Comparison of ENCODE assay signal across 17 cellular contexts in genomic region chr6:1623769-1624070, GRCh38. TPM values are rescaled to one million over a fixed set of nuclear protein-coding genes. Genes with fewer than 3 reads are reported as not detected.
DNase-seq lines count a peak whose midpoint lies in the region; ATAC-seq, FAIRE-seq and TF ChIP-seq lines count a peak whose summit lies in the region.
"Had no signal": no experiment of that assay in that cellular context is flagged by ENCODE, and none has a peak within 500 bp of the region (broad histone marks: within the 10 kb centered on the region; RNA-seq: fewer than 3 reads in every experiment).

No MANE protein-coding gene starts in this region.

- peak overlapping the region; percentile 7 for H3K4me3 Mint-ChIP-seq in activated CD8-positive, alpha-beta T cell treated with anti-CD3 and anti-CD28 coated beads, Interleukin-2, amount 10 ng/mL, durations not matched to agents 7 days and 5 days
- no peak overlapping the region for H3K4me3 Mint-ChIP-seq in activated CD8-positive, alpha-beta T cell treated with anti-CD3 and anti-CD28 coated beads for 36 hours
- H3K4me3 Mint-ChIP-seq in astrocyte (ENCODE audit: unreplicated experiment), result peak overlapping the region; percentile 78
- no peak overlapping the region for H3K4me3 Mint-ChIP-seq in activated T-helper 2 cell treated with anti-CD3 and anti-CD28 coated beads, Interferon-gamma antibody, Interleukin-2, Interleukin-4, amounts not matched to agents 10 μg/mL and 5 μg/mL and 100 μg/mL, durations not matched to agents 14 hours and 24 hours and 36 hours (ENCODE audit: low read depth)

- no peaks in the 10 kb centered on the region for H3K9me3 Mint-ChIP-seq in activated CD8-positive, alpha-beta T cell treated with anti-CD3 and anti-CD28 coated beads, Interleukin-2, amount 10 ng/mL, durations not matched to agents 7 days and 5 days (ENCODE audit: insufficient read depth)
- no peaks in the 10 kb centered on the region for H3K9me3 Mint-ChIP-seq in activated CD8-positive, alpha-beta T cell treated with anti-CD3 and anti-CD28 coated beads for 36 hours
- H3K9me3 Mint-ChIP-seq in astrocyte (ENCODE audit: unreplicated experiment), result peaks cover 11% of the 10 kb centered on the region
- no peaks in the 10 kb centered on the region for H3K9me3 Mint-ChIP-seq in activated T-helper 2 cell treated with anti-CD3 and anti-CD28 coated beads, Interferon-gamma antibody, Interleukin-2, Interleukin-4, amounts not matched to agents 10 μg/mL and 5 μg/mL and 100 μg/mL, durations not matched to agents 14 hours and 24 hours and 36 hours

- H3K27ac Mint-ChIP-seq in activated CD8-positive, alpha-beta T cell treated with anti-CD3 and anti-CD28 coated beads, Interleukin-2, amount 10 ng/mL, durations not matched to agents 7 days and 5 days, result no peak overlapping the region
- H3K27ac Mint-ChIP-seq in activated CD8-positive, alpha-beta T cell treated with anti-CD3 and anti-CD28 coated beads for 36 hours, result no peak overlapping the region
- H3K27ac Mint-ChIP-seq in astrocyte (ENCODE audit: unreplicated experiment), result no peak overlapping the region
- H3K27ac Mint-ChIP-seq in activated T-helper 2 cell treated with anti-CD3 and anti-CD28 coated beads, Interferon-gamma antibody, Interleukin-2, Interleukin-4, amounts not matched to agents 10 μg/mL and 5 μg/mL and 100 μg/mL, durations not matched to agents 14 hours and 24 hours and 36 hours, result no peak overlapping the region

- no peaks in the 10 kb centered on the region for H3F3A ChIP-seq in PC-3 (ENCODE audit: low read length, unreplicated experiment)

- no peak for ATAC-seq in activated CD8-positive, alpha-beta T cell treated with anti-CD3 and anti-CD28 coated beads, Interleukin-2, amount 10 ng/mL, durations not matched to agents 7 days and 5 days
- ATAC-seq in activated CD8-positive, alpha-beta T cell treated with anti-CD3 and anti-CD28 coated beads for 36 hours, result no peak
- ATAC-seq in PC-3, result no peak
- ATAC-seq: HepG2 had no signal

- TF ChIP-seq EP300 in suprapubic skin (IDR thresholded peaks at IDR 0.05), result no peak

- H3K9me3 ChIP-seq in astrocyte (ENCODE audit: insufficient read depth, low read depth, low read length) (no peaks in the 10 kb centered on the region), suprapubic skin (no peaks in the 10 kb centered on the region), PC-3 (ENCODE audit: low read length) (no peaks in the 10 kb centered on the region)
- H3K9me3 ChIP-seq: A549, transverse colon had no signal

- intact Hi-C loops in activated CD8-positive, alpha-beta T cell treated with anti-CD3 and anti-CD28 coated beads for 36 hours (cut with micrococcal nuclease), result no loop called here
- intact Hi-C loops in PC-3 (cut with micrococcal nuclease), result no loop called here
- intact Hi-C loops in activated T-helper 2 cell treated with anti-CD3 and anti-CD28 coated beads, Interferon-gamma antibody, Interleukin-2, Interleukin-4, amounts not matched to agents 10 μg/mL and 5 μg/mL and 100 μg/mL, durations not matched to agents 14 hours and 24 hours and 36 hours (cut with micrococcal nuclease), result loop anchor here (2.0 kb wide), 1 partner anchor 17 kb away; no protein-coding TSS in a partner anchor

- H3K79me2 ChIP-seq in astrocyte (ENCODE audit: insufficient read depth, low read length) (no peaks in the 10 kb centered on the region), PC-3 (ENCODE audit: low read length) (no peaks in the 10 kb centered on the region)

- H3K27ac ChIP-seq in astrocyte (ENCODE audit: low read depth, low read length), result no peak overlapping the region
- peak overlapping the region; percentile 74 for H3K27ac ChIP-seq in layer of hippocampus (ENCODE audit: low read depth, low read length)
- peak overlapping the region; percentile 66 for H3K27ac ChIP-seq in suprapubic skin
- H3K27ac ChIP-seq in PC-3 (ENCODE audit: low read length), result no peak overlapping the region
- H3K27ac ChIP-seq: transverse colon had no signal

- H3K4me3 ChIP-seq in astrocyte (ENCODE audit: insufficient read depth, low read depth, low read length), result peak overlapping the region; percentile 69
- peak overlapping the region; percentile 73 for H3K4me3 ChIP-seq in suprapubic skin
- no peak overlapping the region for H3K4me3 ChIP-seq in PC-3 (ENCODE audit: low read length)

- H3K4me2 ChIP-seq in astrocyte (ENCODE audit: low read length) (peak overlapping the region; percentile 96), PC-3 (ENCODE audit: low read length) (no peak overlapping the region)

- H3K27me3 ChIP-seq in astrocyte (ENCODE audit: insufficient read depth, low read length) (peaks cover 86% of the 10 kb centered on the region), layer of hippocampus (ENCODE audit: control insufficient read depth, insufficient read depth, low read length) (peaks cover 29% of the 10 kb centered on the region), suprapubic skin (peaks cover 80% of the 10 kb centered on the region), PC-3 (ENCODE audit: low read length) (no peaks in the 10 kb centered on the region)

- H3K27me3 Mint-ChIP-seq in activated CD8-positive, alpha-beta T cell treated with anti-CD3 and anti-CD28 coated beads, Interleukin-2, amount 10 ng/mL, durations not matched to agents 7 days and 5 days (ENCODE audit: low read depth), result peaks cover 62% of the 10 kb centered on the region
- H3K27me3 Mint-ChIP-seq in activated CD8-positive, alpha-beta T cell treated with anti-CD3 and anti-CD28 coated beads for 36 hours, result peaks cover 60% of the 10 kb centered on the region
- H3K27me3 Mint-ChIP-seq in astrocyte (ENCODE audit: low read depth, unreplicated experiment), result peaks cover 69% of the 10 kb centered on the region
- H3K27me3 Mint-ChIP-seq in activated T-helper 2 cell treated with anti-CD3 and anti-CD28 coated beads, Interferon-gamma antibody, Interleukin-2, Interleukin-4, amounts not matched to agents 10 μg/mL and 5 μg/mL and 100 μg/mL, durations not matched to agents 14 hours and 24 hours and 36 hours (ENCODE audit: low read depth), result peaks cover 71% of the 10 kb centered on the region

- WGBS in suprapubic skin, result 81% methylated on average over 13 of the region's 13 CpGs

- H4K20me1 ChIP-seq in astrocyte (ENCODE audit: insufficient read depth, low read length) (peaks cover 24% of the 10 kb centered on the region), PC-3 (ENCODE audit: low read length) (no peaks in the 10 kb centered on the region)

- no peaks in the 10 kb centered on the region for H3K36me3 Mint-ChIP-seq in activated CD8-positive, alpha-beta T cell treated with anti-CD3 and anti-CD28 coated beads, Interleukin-2, amount 10 ng/mL, durations not matched to agents 7 days and 5 days (ENCODE audit: low read depth)
- H3K36me3 Mint-ChIP-seq in activated CD8-positive, alpha-beta T cell treated with anti-CD3 and anti-CD28 coated beads for 36 hours (ENCODE audit: low read depth), result peaks cover 17% of the 10 kb centered on the region
- peaks cover 2% of the 10 kb centered on the region for H3K36me3 Mint-ChIP-seq in astrocyte (ENCODE audit: low read depth, unreplicated experiment)
- H3K36me3 Mint-ChIP-seq in activated T-helper 2 cell treated with anti-CD3 and anti-CD28 coated beads, Interferon-gamma antibody, Interleukin-2, Interleukin-4, amounts not matched to agents 10 μg/mL and 5 μg/mL and 100 μg/mL, durations not matched to agents 14 hours and 24 hours and 36 hours (ENCODE audit: low read depth), result peaks cover 3% of the 10 kb centered on the region

- no peak for DNase-seq in activated CD8-positive, alpha-beta T cell treated with anti-CD3 and anti-CD28 coated beads, Interleukin-2, amount 10 ng/mL, durations not matched to agents 7 days and 5 days
- no peak for DNase-seq in activated CD8-positive, alpha-beta T cell treated with anti-CD3 and anti-CD28 coated beads for 36 hours
- DNase-seq in astrocyte (ENCODE audit: low read depth) (no peak), suprapubic skin (ENCODE audit: low spot score in 2 of 2) (no peak), cerebellar nuclear complex (lab: John Stamatoyannopoulos, UW) (no peak), PC-3 (no peak)
- no peak for DNase-seq in activated T-helper 2 cell treated with anti-CD3 and anti-CD28 coated beads, Interferon-gamma antibody, Interleukin-2, Interleukin-4, amounts not matched to agents 10 μg/mL and 5 μg/mL and 100 μg/mL, durations not matched to agents 14 hours and 24 hours and 36 hours (ENCODE audit: low spot score)
- DNase-seq: activated T-cell treated with anti-CD3 and anti-CD28 coated beads for 4 hours, DMS79, hypothalamus, NCI-H1417 treated with DMSO at 0.1 percent for 48 hours, NCI-H524 treated with DMSO at 0.1 percent for 48 hours, transverse colon had no signal

- BruUV-seq in PC-3 (replicated peaks; lab: Mats Ljungman, UMichigan), result no TSS peak

- POLR2A ChIA-PET in activated CD8-positive, alpha-beta T cell treated with anti-CD3 and anti-CD28 coated beads, Interleukin-2, amount 10 ng/mL, durations not matched to agents 7 days and 5 days (lab: Charles Lee), result no interaction called here
- POLR2A ChIA-PET in activated CD8-positive, alpha-beta T cell treated with anti-CD3 and anti-CD28 coated beads for 36 hours (lab: Charles Lee), result interaction anchor here (0.8 kb wide), 1 partner anchor 12 kb away, joined by 3 read pairs; no protein-coding TSS in a partner anchor
- POLR2A ChIA-PET in PC-3 (lab: Charles Lee; ENCODE audit: unreplicated experiment), result no interaction called here

- TF ChIP-seq POLR2A in suprapubic skin (IDR thresholded peaks at IDR 0.05), result no peak

- no peak for TF ChIP-seq CTCF in activated CD8-positive, alpha-beta T cell treated with anti-CD3 and anti-CD28 coated beads for 36 hours (IDR thresholded peaks at IDR 0.05)
- TF ChIP-seq CTCF in astrocyte (IDR thresholded peaks at IDR 0.05; ENCODE audit: insufficient read depth, low read depth, low read length) (no peak), suprapubic skin (IDR thresholded peaks at IDR 0.05) (no peak), PC-3 (conservative IDR thresholded peaks at IDR 0.05; ENCODE audit: low read depth, low read length) (no peak)

- H3K4me1 ChIP-seq in astrocyte (ENCODE audit: insufficient read depth, low read length) (peaks cover 8% of the 10 kb centered on the region), suprapubic skin (peaks cover 35% of the 10 kb centered on the region), PC-3 (ENCODE audit: insufficient read depth, low read length) (no peaks in the 10 kb centered on the region)
- H3K4me1 ChIP-seq: A549 had no signal

- FAIRE-seq in astrocyte (lab: Jason Lieb, UNC), result no peak
- FAIRE-seq: A549, GM12891, HepG2 had no signal

- CTCF ChIA-PET in activated CD8-positive, alpha-beta T cell treated with anti-CD3 and anti-CD28 coated beads, Interleukin-2, amount 10 ng/mL, durations not matched to agents 7 days and 5 days (lab: Charles Lee), result interaction anchor here (1.0 kb wide), 1 partner anchor 480 kb away, joined by 3 read pairs; no protein-coding TSS in a partner anchor
- CTCF ChIA-PET in activated CD8-positive, alpha-beta T cell treated with anti-CD3 and anti-CD28 coated beads for 36 hours (lab: Charles Lee), result interaction anchor here (3.6 kb wide), 1 partner anchor 28 kb away, joined by 19 read pairs; no protein-coding TSS in a partner anchor
- CTCF ChIA-PET in PC-3 (lab: Charles Lee), result no interaction called here

- no peak overlapping the region for H3K9ac ChIP-seq in astrocyte (ENCODE audit: low read length)
- no peak overlapping the region for H3K9ac ChIP-seq in PC-3 (ENCODE audit: low read length)

- H3K4me1 Mint-ChIP-seq in activated CD8-positive, alpha-beta T cell treated with anti-CD3 and anti-CD28 coated beads, Interleukin-2, amount 10 ng/mL, durations not matched to agents 7 days and 5 days (ENCODE audit: low read depth), result peaks cover 6% of the 10 kb centered on the region
- peaks cover 9% of the 10 kb centered on the region for H3K4me1 Mint-ChIP-seq in activated CD8-positive, alpha-beta T cell treated with anti-CD3 and anti-CD28 coated beads for 36 hours (ENCODE audit: low read depth)
- no peaks in the 10 kb centered on the region for H3K4me1 Mint-ChIP-seq in astrocyte (ENCODE audit: low read depth, unreplicated experiment)
- peaks cover 5% of the 10 kb centered on the region for H3K4me1 Mint-ChIP-seq in activated T-helper 2 cell treated with anti-CD3 and anti-CD28 coated beads, Interferon-gamma antibody, Interleukin-2, Interleukin-4, amounts not matched to agents 10 μg/mL and 5 μg/mL and 100 μg/mL, durations not matched to agents 14 hours and 24 hours and 36 hours (ENCODE audit: low read depth)

- H3K36me3 ChIP-seq in astrocyte (ENCODE audit: insufficient read depth, low read length), result no peaks in the 10 kb centered on the region
- H3K36me3 ChIP-seq in suprapubic skin, result no peaks in the 10 kb centered on the region
- H3K36me3 ChIP-seq in PC-3 (ENCODE audit: low read depth, low read length), result no peaks in the 10 kb centered on the region
- H3K36me3 ChIP-seq: transverse colon had no signal

- H2AFZ ChIP-seq in astrocyte (ENCODE audit: low read depth, low read length) (no peak overlapping the region), PC-3 (ENCODE audit: low read length) (no peak overlapping the region)

- H3K9me2 ChIP-seq in PC-3 (replicated peaks; ENCODE audit: low read length), result no peaks in the 10 kb centered on the region

RNA-seq across cellular contexts. Expression of gene FOXC1, which starts 14.0 kb away (rescaled TPM):
- not detected for total RNA-seq in activated CD8-positive, alpha-beta T cell treated with anti-CD3 and anti-CD28 coated beads, Interleukin-2, amount 10 ng/mL, durations not matched to agents 7 days and 5 days
- total RNA-seq in activated CD8-positive, alpha-beta T cell treated with anti-CD3 and anti-CD28 coated beads for 36 hours, result under 1 TPM in 1 of 2 experiments, not detected in 1; 0.16 TPM
- total RNA-seq in astrocyte (2.8 and 2.9 TPM in 2 replicates), suprapubic skin (10 to 100 TPM; 14.5 to 35.8 (median 21.4) TPM), PC-3 (2014; rRNA removed) (7.3 and 12.0 TPM in 2 replicates)
- 0.05 and 0.07 TPM in 2 replicates for total RNA-seq in activated T-helper 2 cell treated with anti-CD3 and anti-CD28 coated beads, Interferon-gamma antibody, Interleukin-2, Interleukin-4, amounts not matched to agents 10 μg/mL and 5 μg/mL and 100 μg/mL, durations not matched to agents 14 hours and 24 hours and 36 hours

Comparison
In these comparisons a context has a peak if more than half of its experiments do, and no peak if none do; other contexts are left out.
1. H3K4me3 Mint-ChIP-seq: peak in activated CD8-positive, alpha-beta T cell treated with anti-CD3 and anti-CD28 coated beads, Interleukin-2, amount 10 ng/mL, durations not matched to agents 7 days and 5 days (single experiment) and astrocyte (single experiment); none in activated CD8-positive, alpha-beta T cell treated with anti-CD3 and anti-CD28 coated beads for 36 hours (single experiment) and activated T-helper 2 cell treated with anti-CD3 and anti-CD28 coated beads, Interferon-gamma antibody, Interleukin-2, Interleukin-4, amounts not matched to agents 10 μg/mL and 5 μg/mL and 100 μg/mL, durations not matched to agents 14 hours and 24 hours and 36 hours (single experiment).
2. H3K27ac ChIP-seq: peak in layer of hippocampus (single experiment) and suprapubic skin (single experiment); none in astrocyte (single experiment) and PC-3 (single experiment).